ENCODE assay signal across 8 cellular contexts in genomic region chr1:225962440-225962975, GRCh38. TPM values are rescaled to one million over a fixed set of nuclear protein-coding genes. Genes with fewer than 3 reads are reported as not detected.
DNase-seq lines count a peak whose midpoint lies in the region; ATAC-seq and TF ChIP-seq lines count a peak whose summit lies in the region.

No MANE protein-coding gene starts in this region.

- no peak overlapping the region for H3K9ac ChIP-seq in SU-DHL-6 (ENCODE audit: low read length)

- H3K79me2 ChIP-seq in SU-DHL-6 (ENCODE audit: insufficient read depth, low read length): no peaks in the 10 kb centered on the region

- no peak overlapping the region for H3K4me2 ChIP-seq in SU-DHL-6 (ENCODE audit: low read depth, low read length, poor library complexity, severe bottlenecking)

- H3K4me3 ChIP-seq in SU-DHL-6 (ENCODE audit: insufficient read depth, low read length, poor library complexity, severe bottlenecking): no peak overlapping the region

- H3K9me3 ChIP-seq in SU-DHL-6 (ENCODE audit: insufficient read depth, low read length): no peaks in the 10 kb centered on the region

- H2AFZ ChIP-seq in SU-DHL-6 (ENCODE audit: low read depth, low read length, severe bottlenecking): no peak overlapping the region

- no peaks in the 10 kb centered on the region for H4K20me1 ChIP-seq in SU-DHL-6 (ENCODE audit: low read depth, low read length)

- H3F3A ChIP-seq in SU-DHL-6 (ENCODE audit: insufficient read depth): no peaks in the 10 kb centered on the region

- H3K36me3 ChIP-seq in SU-DHL-6 (ENCODE audit: low read length): no peaks in the 10 kb centered on the region

- DNase-seq in GM10266 (ENCODE audit: extremely low spot score) (peak; percentile 79), left kidney (ENCODE audit: low read depth, low spot score) (peak; percentile 74), NCI-H2029 treated with DMSO at 0.1 percent for 48 hours (lab: John Stamatoyannopoulos, UW) (no peak)
- DNase-seq in activated naive CD8-positive, alpha-beta T cell treated with anti-CD3 and anti-CD28 coated beads, Interleukin-2, amount 50 U/mL, for 16 hours (ENCODE audit: low read depth, low spot score): peak; percentile 30
- DNase-seq in stimulated activated CD8-positive, alpha-beta memory T cell treated with anti-CD3 and anti-CD28 coated beads, Interleukin-2, amount 100 ng/mL, for 1 hour (ENCODE audit: low read depth in 2 of 2): peak; percentile 32 to 41

- ATAC-seq in HG02759 (IDR thresholded peaks at IDR 0.05; ENCODE audit: unreplicated experiment): peak; percentile 78
- no peak for ATAC-seq in esophagus mucosa

- H3K9me2 ChIP-seq in SU-DHL-6 (replicated peaks; ENCODE audit: insufficient read depth, low read length): no peaks in the 10 kb centered on the region

- TF ChIP-seq CTCF in GM10266 (IDR thresholded peaks at IDR 0.05; ENCODE audit: control insufficient read depth, insufficient read depth, low read depth, missing control alignments) (peak; percentile 85), SU-DHL-6 (IDR thresholded peaks at IDR 0.05; ENCODE audit: insufficient read depth, low read length, poor library complexity, severe bottlenecking) (peak; percentile 77)

- no peak overlapping the region for H3K27ac ChIP-seq in SU-DHL-6 (ENCODE audit: low read depth, low read length)

- H3K27me3 ChIP-seq in SU-DHL-6 (ENCODE audit: low read length): no peaks in the 10 kb centered on the region

RNA-seq across cellular contexts. Expression of gene LEFTY2, which starts 21.5 kb away (rescaled TPM):
- not detected for total RNA-seq in esophagus mucosa

RNA-seq across cellular contexts. Expression of gene SDE2, which starts 36.6 kb away (rescaled TPM):
- 9.5 TPM for total RNA-seq in esophagus mucosa

RNA-seq across cellular contexts. Expression of gene PYCR2, which starts 38.5 kb away (rescaled TPM):
- total RNA-seq in esophagus mucosa: 25.7 TPM
